Comparison of ENCODE assay signal across 14 cellular contexts in genomic region chr20:32446301-32447100, GRCh38.
A peak's percentile ranks its signal among the peaks of the same experiment; 100 is the strongest.
DNase-seq lines count a peak whose midpoint lies in the region; ATAC-seq, FAIRE-seq and TF ChIP-seq lines count a peak whose summit lies in the region.
"Had no signal": no experiment of that assay in that cellular context is flagged by ENCODE, and none has a peak within 500 bp of the region (broad histone marks: within the 10 kb centered on the region; RNA-seq: fewer than 3 reads in every experiment).

No MANE protein-coding gene starts in this region.

- peaks cover 30% of the 10 kb centered on the region for H3K36me3 Mint-ChIP-seq in CD4-positive, CD25-positive, alpha-beta regulatory T cell
- H3K36me3 Mint-ChIP-seq in endothelial cell (ENCODE audit: low read depth, unreplicated experiment) (peaks cover 47% of the 10 kb centered on the region), neural crest cell (ENCODE audit: low read depth) (peaks cover 28% of the 10 kb centered on the region)

- FAIRE-seq in HTR-8/SVneo (lab: Jason Lieb, UNC), result peak; percentile 48
- FAIRE-seq: islet of Langerhans had no signal

- no peaks in the 10 kb centered on the region for H3K9me3 ChIP-seq in CD4-positive, CD25-positive, alpha-beta regulatory T cell (ENCODE audit: control insufficient read depth in 2 of 2, low read length in 2 of 2)
- H3K9me3 ChIP-seq: ovary had no signal

- peaks cover 0 to 47% (median 24%) of the 10 kb centered on the region in 4 donors for H3K4me1 Mint-ChIP-seq in CD4-positive, CD25-positive, alpha-beta regulatory T cell
- H3K4me1 Mint-ChIP-seq in endothelial cell (ENCODE audit: unreplicated experiment) (peaks cover 77% of the 10 kb centered on the region), neural crest cell (peaks cover 23% of the 10 kb centered on the region)

- H3K27me3 ChIP-seq in CD4-positive, CD25-positive, alpha-beta regulatory T cell (ENCODE audit: control insufficient read depth, insufficient read depth, low read length), result no peaks in the 10 kb centered on the region
- H3K27me3 ChIP-seq: ovary had no signal

- peak overlapping the region; percentile 23 for H3K27ac ChIP-seq in CD4-positive, CD25-positive, alpha-beta regulatory T cell (ENCODE audit: insufficient read depth, low read length, poor library complexity, severe bottlenecking)
- H3K27ac ChIP-seq: foreskin keratinocyte, ovary had no signal

- H3K4me3 Mint-ChIP-seq in CD4-positive, CD25-positive, alpha-beta regulatory T cell, result peak overlapping the region in 1 of 4 donors; percentile 60
- H3K4me3 Mint-ChIP-seq in endothelial cell (ENCODE audit: unreplicated experiment), result peak overlapping the region; percentile 32
- peak overlapping the region; percentile 43 for H3K4me3 Mint-ChIP-seq in neural crest cell

- no peak overlapping the region for H3K4me3 ChIP-seq in CD4-positive, CD25-positive, alpha-beta regulatory T cell (ENCODE audit: low read depth, low read length)
- H3K4me3 ChIP-seq: ovary had no signal

- H3K4me1 ChIP-seq in CD4-positive, CD25-positive, alpha-beta regulatory T cell (ENCODE audit: control insufficient read depth, insufficient read depth, low read length, poor library complexity, severe bottlenecking), result peaks cover 10% of the 10 kb centered on the region
- H3K4me1 ChIP-seq: foreskin keratinocyte had no signal

- POLR2A ChIA-PET in HEK293T (lab: Yijun Ruan, JAX), result no interaction called here

- CTCF ChIA-PET in HEK293T (lab: Yijun Ruan, JAX), result interaction anchor here (0.5 to 1.1 kb wide), 2 partner anchors 11 to 347 kb away, joined by 3 read pairs; no protein-coding TSS in a partner anchor

- no peak for TF ChIP-seq CTCF in endothelial cell (IDR thresholded peaks at IDR 0.05; ENCODE audit: unreplicated experiment)
- no peak for TF ChIP-seq CTCF in neural crest cell (conservative IDR thresholded peaks at IDR 0.05)

- no peaks in the 10 kb centered on the region for H3K9me3 Mint-ChIP-seq in CD4-positive, CD25-positive, alpha-beta regulatory T cell
- H3K9me3 Mint-ChIP-seq in endothelial cell (ENCODE audit: unreplicated experiment), result no peaks in the 10 kb centered on the region
- no peaks in the 10 kb centered on the region for H3K9me3 Mint-ChIP-seq in neural crest cell

- no peaks in the 10 kb centered on the region for H3K27me3 Mint-ChIP-seq in CD4-positive, CD25-positive, alpha-beta regulatory T cell
- H3K27me3 Mint-ChIP-seq in endothelial cell (ENCODE audit: unreplicated experiment), result peaks cover 28% of the 10 kb centered on the region
- peaks cover 13% of the 10 kb centered on the region for H3K27me3 Mint-ChIP-seq in neural crest cell (ENCODE audit: low read depth)

- ATAC-seq in CD4-positive, CD25-positive, alpha-beta regulatory T cell (ENCODE audit: low read depth in 2 of 2), result no peak
- ATAC-seq in HG03280 (IDR thresholded peaks at IDR 0.05; ENCODE audit: unreplicated experiment), result no peak

- H3K27ac Mint-ChIP-seq in CD4-positive, CD25-positive, alpha-beta regulatory T cell, result peak overlapping the region in 2 of 3 donors; percentile 12 to 22
- H3K27ac Mint-ChIP-seq in endothelial cell (ENCODE audit: unreplicated experiment) (peak overlapping the region; percentile 39), neural crest cell (ENCODE audit: unreplicated experiment) (no peak overlapping the region)

- DNase-seq in CD4-positive, CD25-positive, alpha-beta regulatory T cell, result no peak
- DNase-seq in HTR-8/SVneo (ENCODE audit: insufficient read length, low spot score) (no peak), endothelial cell (ENCODE audit: low spot score) (no peak), neural crest cell (ENCODE audit: low read depth, low spot score) (no peak), kidney glomerular epithelial cell (lab: John Stamatoyannopoulos, UW) (no peak), anterior cingulate cortex (lab: John Stamatoyannopoulos, UW) (no peak), HEK293T (ENCODE audit: extremely low spot score) (no peak)
- DNase-seq: activated CD4-positive, alpha-beta T cell treated with anti-CD3 and anti-CD28 coated beads for 48 hours; foreskin keratinocyte; Kasumi-1; ovary; stimulated activated CD4-positive, alpha-beta T cell treated with anti-CD3 and anti-CD28 coated beads, Interleukin-4, amount 100 ng/mL, for 24 hours had no signal

- peaks cover 69% of the 10 kb centered on the region for H3K36me3 ChIP-seq in CD4-positive, CD25-positive, alpha-beta regulatory T cell (ENCODE audit: control insufficient read depth, insufficient read depth, low read length)
- H3K36me3 ChIP-seq: ovary had no signal

TF ChIP-seq in HEK293T, 16 proteins besides CTCF, POLR2A, EP300 and RAD21:
- TF ChIP-seq BHLHE40 (IDR thresholded peaks at IDR 0.05; ENCODE audit: borderline replicate concordance), result no peak
- no peak for TF ChIP-seq L3MBTL2 (conservative IDR thresholded peaks at IDR 0.05)
- no peak for TF ChIP-seq CTBP1 (IDR thresholded peaks at IDR 0.05; ENCODE audit: borderline replicate concordance)
- no peak for TF ChIP-seq FOXM1 (IDR thresholded peaks at IDR 0.05; ENCODE audit: borderline replicate concordance)
- TF ChIP-seq SP1 (IDR thresholded peaks at IDR 0.05), result no peak
- no peak for TF ChIP-seq FOXA1 (IDR thresholded peaks at IDR 0.05)
- no peak for TF ChIP-seq ZNF384 (IDR thresholded peaks at IDR 0.05)
- no peak for TF ChIP-seq LEF1 (IDR thresholded peaks at IDR 0.05; ENCODE audit: borderline replicate concordance)
TF ChIP-seq in HEK293T: peak in this region for 0.
